Comparison of ENCODE assay signal across 20 cellular contexts in the genomic region with DNA sequence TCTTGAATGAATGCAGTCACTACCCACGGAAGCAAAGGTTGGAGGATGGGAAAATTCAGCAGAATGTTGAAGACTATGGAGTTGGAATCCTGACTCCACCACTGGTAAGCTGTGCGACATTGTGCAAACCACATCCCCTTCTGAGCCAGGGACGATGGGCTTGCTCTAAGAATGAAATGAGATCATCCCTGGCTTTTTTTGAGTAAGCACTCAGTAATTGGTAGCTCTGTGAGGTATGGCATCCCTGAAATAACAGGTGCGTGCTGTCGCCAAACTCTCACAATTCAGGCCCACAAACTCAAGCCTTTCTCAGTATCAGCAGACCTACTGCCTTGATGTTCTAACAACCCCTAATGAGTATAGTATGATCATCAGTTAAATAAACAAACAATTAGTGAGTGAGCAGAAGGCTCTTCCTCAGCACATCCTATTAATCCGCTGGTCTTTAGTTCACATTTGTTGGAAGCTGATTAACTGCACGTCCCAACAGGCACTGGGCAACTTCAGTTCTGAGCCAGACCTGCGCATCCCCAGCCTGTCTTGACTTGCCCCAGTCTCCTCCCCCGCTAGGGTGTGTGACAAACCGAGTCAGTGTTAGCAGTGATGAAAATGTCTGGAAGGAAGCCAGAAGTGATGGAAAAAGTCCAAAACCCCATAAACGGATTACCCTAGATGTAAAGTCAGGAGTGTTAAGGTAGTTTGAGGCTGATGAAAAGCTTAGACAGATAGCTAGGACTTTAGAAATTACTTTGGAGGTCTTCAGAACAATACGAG.
DNase-seq lines count a peak whose midpoint lies in the region; ATAC-seq, FAIRE-seq and TF ChIP-seq lines count a peak whose summit lies in the region.
"Had no signal": no experiment of that assay in that cellular context is flagged by ENCODE, and none has a peak within 500 bp of the region (broad histone marks: within the 10 kb centered on the region; RNA-seq: fewer than 3 reads in every experiment).

No MANE protein-coding gene starts in this region.

- TF ChIP-seq EP300 in HepG2 (IDR thresholded peaks at IDR 0.05; ENCODE audit: low read depth in 2 of 2, low read length in 2 of 2) (no peak), HepG2 (CRISPR knock-in tag; IDR thresholded peaks at IDR 0.05; ENCODE audit: borderline replicate concordance) (no peak), esophagus muscularis mucosa (IDR thresholded peaks at IDR 0.05) (no peak)

- no peaks in the 10 kb centered on the region for H4K20me1 ChIP-seq in HepG2 (ENCODE audit: insufficient read depth, low read length)

- in situ Hi-C loops in HepG2 (cut with HindIII; ENCODE audit: extremely low pct_ligation_motif_present, low pct_unique_long_range_greater_than_20kb): no loop called here

- TF ChIP-seq CTCF in epithelial cell of esophagus (IDR thresholded peaks at IDR 0.05; ENCODE audit: insufficient read depth, low read depth, low read length, missing control alignments): no peak
- no peak for TF ChIP-seq CTCF in HepG2 (CRISPR knock-in tag; IDR thresholded peaks at IDR 0.05)
- no peak for TF ChIP-seq CTCF in esophagus muscularis mucosa (IDR thresholded peaks at IDR 0.05)

- H3K4me2 ChIP-seq in HepG2 (ENCODE audit: low read depth, low read length): no peak overlapping the region
- H3K4me2 ChIP-seq: smooth muscle cell had no signal

- peak; percentile 89 for DNase-seq in D341Med (ENCODE audit: low spot score)
- DNase-seq in NCI-H1105 treated with DMSO at 0.1 percent for 48 hours (lab: John Stamatoyannopoulos, UW): peak; percentile 100
- DNase-seq in NCI-H748 treated with DMSO at 0.1 percent for 48 hours (lab: John Stamatoyannopoulos, UW): peak; percentile 93
- DNase-seq in epithelial cell of esophagus (ENCODE audit: low read depth): peak; percentile 98
- no peak for DNase-seq in HepG2 (ENCODE audit: low spot score)
- DNase-seq in effector CD4-positive, alpha-beta T cell: no peak
- no peak for DNase-seq in esophagus muscularis mucosa (ENCODE audit: extremely low spot score)
- DNase-seq: activated CD4-positive, CD25-positive, alpha-beta regulatory T cell treated with anti-CD3 and anti-CD28 coated beads, Interleukin-2, amount 50 U/mL, for 72 hours; activated CD8-positive, alpha-beta memory T cell treated with anti-CD3 and anti-CD28 coated beads, Interleukin-2, amount 50 U/mL, for 4 hours; activated naive CD4-positive, alpha-beta T cell treated with anti-CD3 and anti-CD28 coated beads for 36 hours; effector memory CD4-positive, alpha-beta T cell; GOT3; Karpas-422; NCI-H2227 treated with DMSO at 0.1 percent for 48 hours had no signal

- intact Hi-C loops in HepG2 (cut with micrococcal nuclease; ENCODE audit: unreplicated experiment) (no loop called here), esophagus muscularis mucosa (cut with DNase I) (no loop called here)

- ATAC-seq in HepG2: no peak
- ATAC-seq in GM19395 (IDR thresholded peaks at IDR 0.05; ENCODE audit: unreplicated experiment): no peak
- ATAC-seq: gastroesophageal sphincter had no signal

- no peak overlapping the region for H2AFZ ChIP-seq in HepG2 (ENCODE audit: low read length)

- H3K36me3 ChIP-seq in HepG2 (replicated peaks in 1 of 2; ENCODE audit: control insufficient read depth in 1 of 2, insufficient read depth in 2 of 2, low read length in 2 of 2) (no peaks in the 10 kb centered on the region), esophagus muscularis mucosa (no peaks in the 10 kb centered on the region)
- H3K36me3 ChIP-seq: cardiac muscle cell, gastroesophageal sphincter had no signal

- TF ChIP-seq RAD21 in HepG2 (CRISPR knock-in tag; IDR thresholded peaks at IDR 0.05): no peak

- H3K79me2 ChIP-seq in HepG2 (ENCODE audit: insufficient read depth, low read length): no peaks in the 10 kb centered on the region

- H3K9me3 ChIP-seq in HepG2 (ENCODE audit: low read length) (no peaks in the 10 kb centered on the region), esophagus muscularis mucosa (no peaks in the 10 kb centered on the region)
- H3K9me3 ChIP-seq: gastroesophageal sphincter had no signal

- 29% methylated on average over 12 of the region's 12 CpGs for WGBS in HepG2 (ENCODE audit: low lambda C conversion rate)
- 57% methylated on average over 12 of the region's 12 CpGs for WGBS in esophagus muscularis mucosa

- BruUV-seq in HepG2 (replicated peaks; lab: Mats Ljungman, UMichigan): no TSS peak

- no peak for TF ChIP-seq POLR2A in HepG2 (IDR thresholded peaks at IDR 0.05; ENCODE audit: insufficient read depth in 1 of 2, low read depth in 2 of 2, low read length in 2 of 2)
- no peak for TF ChIP-seq POLR2A in esophagus muscularis mucosa (IDR thresholded peaks at IDR 0.05; ENCODE audit: low read depth)

- CTCF ChIA-PET in HepG2 (lab: Yijun Ruan, JAX; ENCODE audit: low intra/inter-chr PET ratio, low total read pairs): no interaction called here

- H3K27me3 ChIP-seq in HepG2 (ENCODE audit: control insufficient read depth in 1 of 2, insufficient read depth in 2 of 2, low read length in 2 of 2) (peaks cover under 1 to 11% of the 10 kb centered on the region in 2 experiments; a peak in 2 of 5 replicates), esophagus muscularis mucosa (peaks cover 0 to 17% (median 0%) of the 10 kb centered on the region in 4 donors)
- H3K27me3 ChIP-seq: cardiac muscle cell had no signal

- H3K27ac ChIP-seq in HepG2 (ENCODE audit: extremely low read length, insufficient read depth, low read length) (no peak overlapping the region), esophagus muscularis mucosa (replicated peaks in 1 of 4) (no peak overlapping the region)
- H3K27ac ChIP-seq: cardiac muscle cell, gastroesophageal sphincter had no signal

- no peaks in the 10 kb centered on the region for H3K4me1 ChIP-seq in HepG2 (ENCODE audit: insufficient read depth, low read length)
- peaks cover 4 to 11% (median 10%) of the 10 kb centered on the region in 4 donors for H3K4me1 ChIP-seq in esophagus muscularis mucosa

- no peak overlapping the region for H3K9ac ChIP-seq in HepG2 (ENCODE audit: insufficient read depth, low read depth, low read length)

- no peak for FAIRE-seq in HepG2 (lab: Jason Lieb, UNC)
- FAIRE-seq: islet of Langerhans, RCC 7860 had no signal

- POLR2A ChIA-PET in HepG2 (lab: Yijun Ruan, JAX): no interaction called here

- no peak overlapping the region for H3K4me3 ChIP-seq in epithelial cell of esophagus (ENCODE audit: low read length)
- H3K4me3 ChIP-seq in HepG2 (replicated peaks in 1 of 3; ENCODE audit: insufficient read depth in 1 of 3, low read depth in 2 of 3, low read length in 3 of 3): no peak overlapping the region
- H3K4me3 ChIP-seq in esophagus muscularis mucosa: no peak overlapping the region
- H3K4me3 ChIP-seq: cardiac muscle cell, gastroesophageal sphincter, smooth muscle cell had no signal

TF ChIP-seq in HepG2, 621 proteins besides CTCF, POLR2A, EP300 and RAD21 (continues in another document):
- TF ChIP-seq, protein P1, sequence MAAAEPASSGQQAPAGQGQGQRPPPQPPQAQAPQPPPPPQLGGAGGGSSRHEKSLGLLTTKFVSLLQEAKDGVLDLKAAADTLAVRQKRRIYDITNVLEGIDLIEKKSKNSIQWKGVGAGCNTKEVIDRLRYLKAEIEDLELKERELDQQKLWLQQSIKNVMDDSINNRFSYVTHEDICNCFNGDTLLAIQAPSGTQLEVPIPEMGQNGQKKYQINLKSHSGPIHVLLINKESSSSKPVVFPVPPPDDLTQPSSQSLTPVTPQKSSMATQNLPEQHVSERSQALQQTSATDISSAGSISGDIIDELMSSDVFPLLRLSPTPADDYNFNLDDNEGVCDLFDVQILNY (CRISPR knock-in tag; conservative IDR thresholded peaks at IDR 0.05): no peak
- TF ChIP-seq GTF3A (CRISPR knock-in tag; conservative IDR thresholded peaks at IDR 0.05): no peak
- TF ChIP-seq, protein P2, sequence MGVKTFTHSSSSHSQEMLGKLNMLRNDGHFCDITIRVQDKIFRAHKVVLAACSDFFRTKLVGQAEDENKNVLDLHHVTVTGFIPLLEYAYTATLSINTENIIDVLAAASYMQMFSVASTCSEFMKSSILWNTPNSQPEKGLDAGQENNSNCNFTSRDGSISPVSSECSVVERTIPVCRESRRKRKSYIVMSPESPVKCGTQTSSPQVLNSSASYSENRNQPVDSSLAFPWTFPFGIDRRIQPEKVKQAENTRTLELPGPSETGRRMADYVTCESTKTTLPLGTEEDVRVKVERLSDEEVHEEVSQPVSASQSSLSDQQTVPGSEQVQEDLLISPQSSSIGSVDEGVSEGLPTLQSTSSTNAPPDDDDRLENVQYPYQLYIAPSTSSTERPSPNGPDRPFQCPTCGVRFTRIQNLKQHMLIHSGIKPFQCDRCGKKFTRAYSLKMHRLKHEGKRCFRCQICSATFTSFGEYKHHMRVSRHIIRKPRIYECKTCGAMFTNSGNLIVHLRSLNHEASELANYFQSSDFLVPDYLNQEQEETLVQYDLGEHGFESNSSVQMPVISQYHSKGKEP (CRISPR knock-in tag; IDR thresholded peaks at IDR 0.05): no peak

Comparison
In these comparisons a context has a peak if more than half of its experiments do, and no peak if none do; other contexts are left out.
1. DNase-seq: peak in D341Med (single experiment), NCI-H1105 treated with DMSO at 0.1 percent for 48 hours (single experiment), NCI-H748 treated with DMSO at 0.1 percent for 48 hours (single experiment) and epithelial cell of esophagus (single experiment); none in HepG2 (single experiment), effector CD4-positive, alpha-beta T cell (single experiment) and esophagus muscularis mucosa (single experiment).